ENCODE assay signal across 27 cellular contexts in genomic region chr4:32318926-32319325, GRCh38.
"Had no signal": no experiment of that assay in that cellular context is flagged by ENCODE, and none has a peak within 500 bp of the region (broad histone marks: within the 10 kb centered on the region; RNA-seq: fewer than 3 reads in every experiment).

No MANE protein-coding gene starts in this region.

- H3K27ac ChIP-seq: colonic mucosa, coronary artery, dorsolateral prefrontal cortex, epithelial cell of prostate, esophagus muscularis mucosa, esophagus squamous epithelium, foreskin keratinocyte, gastrocnemius medialis, gastroesophageal sphincter, heart left ventricle, heart right ventricle had no signal

- FAIRE-seq: colon, endometrium, endothelial cell of umbilical vein, frontal cortex had no signal

- H3K4me1 ChIP-seq: colonic mucosa, esophagus muscularis mucosa, esophagus squamous epithelium, foreskin keratinocyte, gastrocnemius medialis, gastroesophageal sphincter, heart left ventricle, heart right ventricle had no signal

- H3K4me3 ChIP-seq: colonic mucosa, coronary artery, dorsolateral prefrontal cortex, esophagus muscularis mucosa, esophagus squamous epithelium, gastrocnemius medialis, gastroesophageal sphincter, heart left ventricle, heart right ventricle had no signal

- H3K36me3 ChIP-seq: colonic mucosa, esophagus muscularis mucosa, esophagus squamous epithelium, gastrocnemius medialis, gastroesophageal sphincter, heart left ventricle, heart right ventricle had no signal

- H3K27me3 ChIP-seq: colonic mucosa, dorsolateral prefrontal cortex, esophagus muscularis mucosa, esophagus squamous epithelium, foreskin keratinocyte, gastrocnemius medialis, gastroesophageal sphincter, heart left ventricle, heart right ventricle had no signal

- DNase-seq: colonic mucosa; cortex of kidney; dermis blood vessel endothelial cell; dorsolateral prefrontal cortex; effector CD4-positive, alpha-beta T cell; effector CD8-positive, alpha-beta T cell; effector memory CD4-positive, alpha-beta T cell; effector memory CD8-positive, alpha-beta T cell; endodermal cell; erythroblast; esophagus squamous epithelium; foreskin fibroblast; foreskin keratinocyte; foreskin melanocyte; gastrocnemius medialis; glutamatergic neuron; head of caudate nucleus; heart left ventricle; heart right ventricle had no signal

- H3K9me3 ChIP-seq: colonic mucosa, esophagus muscularis mucosa, gastrocnemius medialis, gastroesophageal sphincter had no signal
